ENCODE assay signal across 9 cellular contexts in genomic region chr13:100506154-100506553, GRCh38.
DNase-seq lines count a peak whose midpoint lies in the region; ATAC-seq and TF ChIP-seq lines count a peak whose summit lies in the region.
"Had no signal": no experiment of that assay in that cellular context is flagged by ENCODE, and none has a peak within 500 bp of the region (broad histone marks: within the 10 kb centered on the region; RNA-seq: fewer than 3 reads in every experiment).

No MANE protein-coding gene starts in this region.

- H2BK15ac ChIP-seq in H9 (ENCODE audit: low read depth, low read length): no peak overlapping the region

- no peak overlapping the region for H3K18ac ChIP-seq in H9 (ENCODE audit: insufficient read length, low read depth, low read length)

- H2AK5ac ChIP-seq in H9 (ENCODE audit: insufficient read length, low read length): no peak overlapping the region

- no peak overlapping the region for H3K27ac ChIP-seq in H9 (ENCODE audit: insufficient read length, low read depth, low read length)
- H3K27ac ChIP-seq: esophagus muscularis mucosa, HL-60 had no signal

- no peak overlapping the region for H4K8ac ChIP-seq in H9 (replicated peaks; ENCODE audit: insufficient read length, low read depth, low read length)

- no peak overlapping the region for H4K5ac ChIP-seq in H9 (ENCODE audit: insufficient read length, low read depth, low read length)

- no peaks in the 10 kb centered on the region for H3K9me3 ChIP-seq in H9 (ENCODE audit: control insufficient read depth, low read depth, low read length)
- H3K9me3 ChIP-seq: esophagus muscularis mucosa had no signal

- no peaks in the 10 kb centered on the region for H3K79me1 ChIP-seq in H9 (ENCODE audit: insufficient read depth, low read depth, low read length, poor library complexity, severe bottlenecking)

- no peak overlapping the region for H4K91ac ChIP-seq in H9 (ENCODE audit: insufficient read length, low read depth, low read length)

- H3K27me3 ChIP-seq in H9 (ENCODE audit: insufficient read depth, low read length): no peaks in the 10 kb centered on the region
- H3K27me3 ChIP-seq: esophagus muscularis mucosa had no signal

- no peak overlapping the region for H3K23ac ChIP-seq in H9 (ENCODE audit: insufficient read length, low read depth, low read length)

- H3K4me1 ChIP-seq in H9 (ENCODE audit: insufficient read depth, low read length): peaks cover 20% of the 10 kb centered on the region
- H3K4me1 ChIP-seq: esophagus muscularis mucosa had no signal

- H3K4me1 Mint-ChIP-seq in activated T-cell treated with anti-CD3 and anti-CD28 coated beads, Interleukin-2, amount 50 U/mL, for 4 hours (ENCODE audit: low read depth): peaks cover 24% of the 10 kb centered on the region
- H3K4me1 Mint-ChIP-seq in H9: peaks cover 50 to 51% of the 10 kb centered on the region in 2 experiments

- DNase-seq in activated T-cell treated with anti-CD3 and anti-CD28 coated beads, Interleukin-2, amount 50 U/mL, for 4 hours: no peak
- peak; percentile 10 to 37 (median 23) for DNase-seq in stimulated activated CD4-positive, alpha-beta T cell treated with anti-CD3 and anti-CD28 coated beads, TNF-alpha, amount 100 ng/mL, for 48 hours (ENCODE audit: low read depth in 3 of 3)
- DNase-seq in GOT3 (lab: John Stamatoyannopoulos, UW) (no peak), H9 (no peak), KBM-7 (no peak)

- no peaks in the 10 kb centered on the region for H4K20me1 ChIP-seq in H9 (ENCODE audit: control insufficient read depth, insufficient read depth, insufficient read length)

- H2BK12ac ChIP-seq in H9 (ENCODE audit: insufficient read length, low read depth, low read length): no peak overlapping the region

- no peak overlapping the region for H2BK5ac ChIP-seq in H9 (ENCODE audit: insufficient read length, low read length)

- no peaks in the 10 kb centered on the region for H3K79me2 ChIP-seq in H9 (ENCODE audit: insufficient read depth, low read length)

- H3K36me3 Mint-ChIP-seq in activated T-cell treated with anti-CD3 and anti-CD28 coated beads, Interleukin-2, amount 50 U/mL, for 4 hours (ENCODE audit: insufficient read depth): no peaks in the 10 kb centered on the region
- H3K36me3 Mint-ChIP-seq in H9 (ENCODE audit: insufficient read depth in 1 of 3, low read depth in 3 of 3): no peaks in the 10 kb centered on the region

- WGBS in H9 (ENCODE audit: extremely low coverage, insufficient read length, low lambda C conversion rate): no CpG with 5 or more reads among the region's 15 CpGs

- no peak overlapping the region; the same call in 1 of the 2 replicates for H3K14ac ChIP-seq in H9 (ENCODE audit: insufficient read depth, low read length)

- no peak for TF ChIP-seq CTCF in H9 (conservative IDR thresholded peaks at IDR 0.05)

- no peak overlapping the region for H3K9ac ChIP-seq in H9 (ENCODE audit: extremely low read depth, insufficient read length, low read length)

- in situ Hi-C loops in KBM-7 (cut with MboI; ENCODE audit: low pct_unique_long_range_greater_than_20kb, low sequenced_read_pairs): loop anchor here (25.0 kb wide), 1 partner anchor 269 kb away; no protein-coding TSS in a partner anchor

- H3K4me3 Mint-ChIP-seq in activated T-cell treated with anti-CD3 and anti-CD28 coated beads, Interleukin-2, amount 50 U/mL, for 4 hours: peak overlapping the region; percentile 65
- no peak overlapping the region for H3K4me3 Mint-ChIP-seq in H9

- no peak overlapping the region for H2BK120ac ChIP-seq in H9 (ENCODE audit: low read depth, low read length, poor library complexity, severe bottlenecking)

- no peak overlapping the region for H3K4ac ChIP-seq in H9 (ENCODE audit: low read depth, low read length)

- no peak overlapping the region for H3K4me2 ChIP-seq in H9 (ENCODE audit: insufficient read depth, insufficient read length, low read length)

- no peak overlapping the region for H2AFZ ChIP-seq in H9 (ENCODE audit: low read length)

- H2BK20ac ChIP-seq in H9 (ENCODE audit: low read depth, low read length, poor library complexity, severe bottlenecking): no peak overlapping the region

- peak overlapping the region in 1 of 3 experiments; percentile 62; a peak in 2 of 7 replicates for H3K27ac Mint-ChIP-seq in H9

- no peaks in the 10 kb centered on the region for H3K9me3 Mint-ChIP-seq in activated T-cell treated with anti-CD3 and anti-CD28 coated beads, Interleukin-2, amount 50 U/mL, for 4 hours
- no peaks in the 10 kb centered on the region for H3K9me3 Mint-ChIP-seq in H9

- H3K56ac ChIP-seq in H9 (ENCODE audit: insufficient read length, low read depth, low read length): no peak overlapping the region

- H3K23me2 ChIP-seq in H9 (ENCODE audit: insufficient read length, low read depth, low read length, poor library complexity, severe bottlenecking): no peaks in the 10 kb centered on the region

- ATAC-seq in GM19351 (IDR thresholded peaks at IDR 0.05; ENCODE audit: unreplicated experiment) (peak; percentile 83), HG03025 (IDR thresholded peaks at IDR 0.05; ENCODE audit: low FRiP score, unreplicated experiment) (peak; percentile 70)
- peak; percentile 96 for ATAC-seq in activated T-cell treated with anti-CD3 and anti-CD28 coated beads, Interleukin-2, amount 50 U/mL, for 4 hours

- peaks cover 10% of the 10 kb centered on the region for H3K27me3 Mint-ChIP-seq in activated T-cell treated with anti-CD3 and anti-CD28 coated beads, Interleukin-2, amount 50 U/mL, for 4 hours (ENCODE audit: low read depth)
- H3K27me3 Mint-ChIP-seq in H9 (ENCODE audit: low read depth): no peaks in the 10 kb centered on the region

- H3T11ph ChIP-seq in H9 (ENCODE audit: low read length): no peak overlapping the region

Comparison
In these comparisons a context has a peak if more than half of its experiments do, and no peak if none do; other contexts are left out.
1. DNase-seq: peak in stimulated activated CD4-positive, alpha-beta T cell treated with anti-CD3 and anti-CD28 coated beads, TNF-alpha, amount 100 ng/mL, for 48 hours (3 of 3); none in activated T-cell treated with anti-CD3 and anti-CD28 coated beads, Interleukin-2, amount 50 U/mL, for 4 hours (single experiment), GOT3 (single experiment), H9 (single experiment) and KBM-7 (single experiment).
2. Peak in every context shown above with its lines, with median percentiles within 50 percentile points of each other: ATAC-seq.